ENCODE assay signal across 1 cellular context in the genomic region with DNA sequence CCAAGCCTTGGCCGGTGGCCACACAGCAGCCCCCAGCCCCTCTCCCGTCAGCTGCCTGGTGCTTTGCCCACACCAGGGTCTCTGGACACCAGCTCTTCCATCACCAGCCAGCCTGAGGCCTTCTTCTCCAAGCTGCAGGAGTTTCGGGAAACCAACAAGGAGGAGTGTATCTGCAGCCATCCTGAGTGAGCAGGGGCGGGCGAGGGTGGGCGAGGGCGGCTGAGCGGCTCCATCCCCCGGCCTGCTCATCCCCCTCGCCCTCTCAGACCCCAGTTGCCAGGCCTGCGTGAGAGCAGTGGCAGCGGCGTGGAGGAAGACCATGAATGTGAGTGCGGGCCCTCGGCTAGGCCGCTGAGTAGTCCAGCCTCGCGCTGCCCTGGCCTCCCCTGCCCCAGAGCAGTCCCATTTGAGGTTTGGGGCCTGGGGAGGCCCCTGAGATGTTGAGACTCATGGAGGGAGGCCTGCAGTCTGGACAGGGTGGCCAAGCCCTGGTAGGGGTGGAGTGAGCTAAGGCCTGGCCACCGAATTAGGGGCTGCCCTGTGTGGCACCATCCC.
TF ChIP-seq lines count a peak whose summit lies in the region.

No MANE protein-coding gene starts in this region.

TF ChIP-seq in K562, 482 proteins besides CTCF, POLR2A, EP300 and RAD21:
- TF ChIP-seq ZFX (CRISPR knock-in tag; IDR thresholded peaks at IDR 0.05) (0 out of 2 replicates have a peak, but pooled peaks have one; percentile 14), ETV1 (tag; conservative IDR thresholded peaks at IDR 0.05; ENCODE audit: low read depth) (no peak)
